Comparison of ENCODE assay signal across 10 cellular contexts in the genomic region with DNA sequence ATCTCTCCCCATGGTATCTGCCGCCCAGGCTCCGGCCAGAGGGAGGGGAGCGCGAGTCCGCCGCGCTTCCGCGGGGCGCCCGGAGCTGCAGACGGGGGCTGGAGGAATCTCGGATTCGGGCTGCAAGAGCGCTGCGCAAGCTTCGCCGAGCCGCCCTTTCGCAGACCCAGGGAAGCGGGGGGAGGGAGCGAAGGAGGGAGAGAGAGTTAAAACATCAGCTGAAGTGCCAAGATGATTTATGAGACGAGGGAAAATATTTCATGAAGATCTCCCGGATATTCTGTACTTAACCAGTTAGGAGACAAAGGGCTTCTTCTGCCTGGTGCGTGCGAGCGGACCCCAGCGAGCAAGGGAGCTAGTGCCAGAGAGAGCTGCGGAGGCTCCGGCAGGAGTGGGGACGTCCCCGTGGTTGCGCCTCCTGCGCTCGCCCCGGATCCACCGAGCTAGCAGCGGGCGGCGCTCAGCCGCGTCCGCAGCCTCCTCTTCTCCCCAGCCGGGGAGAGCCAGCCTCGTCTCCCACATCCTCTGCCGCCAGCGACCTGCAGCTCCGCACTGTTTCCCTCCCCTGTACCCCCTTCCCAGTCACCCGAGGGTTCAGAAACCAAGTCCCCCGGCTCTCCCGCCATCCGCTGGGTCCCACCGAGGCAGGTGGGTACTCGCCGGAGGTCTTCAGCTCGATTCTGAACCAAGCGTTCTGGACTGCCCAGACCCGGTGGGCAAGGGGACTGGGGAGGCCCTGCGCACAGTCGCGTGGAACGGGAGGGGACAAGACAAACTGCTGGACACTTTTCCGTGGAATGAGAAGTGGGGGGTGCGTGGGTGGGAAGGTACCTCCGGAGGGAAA. TPM values are rescaled to one million over a fixed set of nuclear protein-coding genes. Genes with fewer than 3 reads are reported as not detected.
DNase-seq lines count a peak whose midpoint lies in the region; ATAC-seq, FAIRE-seq and TF ChIP-seq lines count a peak whose summit lies in the region.
"Had no signal": no experiment of that assay in that cellular context is flagged by ENCODE, and none has a peak within 500 bp of the region (broad histone marks: within the 10 kb centered on the region; RNA-seq: fewer than 3 reads in every experiment).

No MANE protein-coding gene starts in this region.

- H4K20me1 ChIP-seq in keratinocyte (ENCODE audit: control insufficient read depth, extremely low read depth, insufficient read depth, low read length): peaks cover 8% of the 10 kb centered on the region

- peak; percentile 12 for ATAC-seq in left ventricle myocardium superior
- peak; percentile 38; the same call in 2 of the 3 replicates for ATAC-seq in SK-N-SH treated with all-trans-retinoic acid at 6 μM for 48 hours

- H3K4me3 Mint-ChIP-seq in type B pancreatic cell: peak overlapping the region; percentile 81
- H3K4me3 Mint-ChIP-seq: dendritic cell treated with granulocyte-macrophage colony-stimulating factor and Interleukin-4, amounts not matched to agents 40 ng/mL and 50 ng/mL, for 4 days had no signal

- H3K9me1 ChIP-seq in keratinocyte (ENCODE audit: control insufficient read depth, extremely low read depth, insufficient read depth, low read length): no peaks in the 10 kb centered on the region

- no peak for FAIRE-seq in keratinocyte (lab: Jason Lieb, UNC)

- H3K9ac ChIP-seq in keratinocyte (ENCODE audit: control insufficient read depth, extremely low read depth, insufficient read depth, low read length): no peak overlapping the region

- H3K9me3 ChIP-seq in keratinocyte (ENCODE audit: control insufficient read depth, low read depth, low read length): no peaks in the 10 kb centered on the region
- H3K9me3 ChIP-seq: lower lobe of right lung had no signal

- intact Hi-C loops in left ventricle myocardium superior (cut with micrococcal nuclease) (no loop called here), cardiac septum (cut with DNase I) (loop anchor here (10.0 kb wide), 1 partner anchor 180 kb away; no protein-coding TSS in a partner anchor)

- H3K4me1 Mint-ChIP-seq in type B pancreatic cell (ENCODE audit: unreplicated experiment): peaks cover 36% of the 10 kb centered on the region

- H3K36me3 ChIP-seq in keratinocyte (ENCODE audit: control insufficient read depth in 2 of 2, extremely low read depth in 1 of 2, insufficient read depth in 2 of 2, low read length in 2 of 2): no peaks in the 10 kb centered on the region
- H3K36me3 ChIP-seq: lower lobe of right lung had no signal

- TF ChIP-seq CTCF in keratinocyte (optimal IDR thresholded peaks at IDR 0.05 in 1 of 3, IDR thresholded peaks at IDR 0.05 in 1 of 3, conservative IDR thresholded peaks at IDR 0.05 in 1 of 3; ENCODE audit: extremely low read depth in 1 of 3, insufficient read depth in 2 of 3, low read length in 3 of 3): no peak
- no peak for TF ChIP-seq CTCF in type B pancreatic cell (conservative IDR thresholded peaks at IDR 0.05)

- H3K36me3 Mint-ChIP-seq in type B pancreatic cell: no peaks in the 10 kb centered on the region

- H3K27me3 ChIP-seq in keratinocyte (ENCODE audit: control insufficient read depth, extremely low read depth, insufficient read depth, low read length): peaks cover 99% of the 10 kb centered on the region

- H3K27me3 Mint-ChIP-seq in type B pancreatic cell: peaks cover 94% of the 10 kb centered on the region

- H3K27ac Mint-ChIP-seq in type B pancreatic cell: no peak overlapping the region
- H3K27ac Mint-ChIP-seq: dendritic cell treated with granulocyte-macrophage colony-stimulating factor and Interleukin-4, amounts not matched to agents 40 ng/mL and 50 ng/mL, for 4 days had no signal

- dilution Hi-C loops in keratinocyte (cut with MboI; ENCODE audit: extremely low pct_ligation_motif_present, low sequenced_read_pairs): no loop called here

- H3K9me3 Mint-ChIP-seq in type B pancreatic cell: no peaks in the 10 kb centered on the region
- H3K9me3 Mint-ChIP-seq: dendritic cell treated with granulocyte-macrophage colony-stimulating factor and Interleukin-4, amounts not matched to agents 40 ng/mL and 50 ng/mL, for 4 days had no signal

- H3K4me2 ChIP-seq in keratinocyte (ENCODE audit: control insufficient read depth, extremely low read depth, insufficient read depth, low read depth, low read length): peak overlapping the region; percentile 32

- H3K4me3 ChIP-seq in keratinocyte (ENCODE audit: control insufficient read depth in 2 of 3, extremely low read depth in 1 of 3, insufficient read depth in 2 of 3, low read depth in 1 of 3, low read length in 3 of 3): no peak overlapping the region

- DNase-seq in left ventricle myocardium superior (no peak), cardiac septum (ENCODE audit: low spot score) (no peak), keratinocyte (ENCODE audit: low read depth, low spot score) (no peak), type B pancreatic cell (ENCODE audit: extremely low spot score, unreplicated experiment) (no peak), NCI-H345 treated with DMSO at 0.1 percent for 48 hours (lab: John Stamatoyannopoulos, UW; ENCODE audit: unreplicated experiment) (no peak), GM19238 (ENCODE audit: insufficient read length, low spot score) (no peak), cerebellar nuclear complex (lab: John Stamatoyannopoulos, UW) (no peak)
- DNase-seq: lower lobe of right lung had no signal

- peaks cover 3% of the 10 kb centered on the region for H3K4me1 ChIP-seq in keratinocyte (ENCODE audit: control insufficient read depth, extremely low read depth, insufficient read depth, low read length)

- H3K27ac ChIP-seq in keratinocyte (ENCODE audit: control insufficient read depth, insufficient read depth, low read length): no peak overlapping the region
- H3K27ac ChIP-seq: lower lobe of right lung had no signal

- H3K79me2 ChIP-seq in keratinocyte (ENCODE audit: control insufficient read depth, insufficient read depth, low read length): no peaks in the 10 kb centered on the region

- no peak overlapping the region for H2AFZ ChIP-seq in keratinocyte (ENCODE audit: control insufficient read depth, low read length)

TF ChIP-seq in SK-N-SH treated with all-trans-retinoic acid at 6 μM for 48 hours, 23 proteins besides CTCF, POLR2A, EP300 and RAD21:
- TF ChIP-seq OSR1 (CRISPR knock-in tag; IDR thresholded peaks at IDR 0.05) (no peak), ESRRG (CRISPR knock-in tag; IDR thresholded peaks at IDR 0.05) (no peak), PPARA (CRISPR knock-in tag; IDR thresholded peaks at IDR 0.05; ENCODE audit: borderline replicate concordance) (no peak), ZNF565 (CRISPR knock-in tag; conservative IDR thresholded peaks at IDR 0.05; ENCODE audit: low read depth) (no peak), ZFP30 (CRISPR knock-in tag; IDR thresholded peaks at IDR 0.05) (no peak), ZC3H10 (CRISPR knock-in tag; IDR thresholded peaks at IDR 0.05) (no peak), CSDC2 (CRISPR knock-in tag; IDR thresholded peaks at IDR 0.05) (no peak), ZNF70 (CRISPR knock-in tag; IDR thresholded peaks at IDR 0.05) (no peak), ARNTL (CRISPR knock-in tag; IDR thresholded peaks at IDR 0.05; ENCODE audit: borderline replicate concordance, low read depth) (no peak), ZFP3 (CRISPR knock-in tag; IDR thresholded peaks at IDR 0.05) (no peak)
- TF ChIP-seq, protein P1, sequence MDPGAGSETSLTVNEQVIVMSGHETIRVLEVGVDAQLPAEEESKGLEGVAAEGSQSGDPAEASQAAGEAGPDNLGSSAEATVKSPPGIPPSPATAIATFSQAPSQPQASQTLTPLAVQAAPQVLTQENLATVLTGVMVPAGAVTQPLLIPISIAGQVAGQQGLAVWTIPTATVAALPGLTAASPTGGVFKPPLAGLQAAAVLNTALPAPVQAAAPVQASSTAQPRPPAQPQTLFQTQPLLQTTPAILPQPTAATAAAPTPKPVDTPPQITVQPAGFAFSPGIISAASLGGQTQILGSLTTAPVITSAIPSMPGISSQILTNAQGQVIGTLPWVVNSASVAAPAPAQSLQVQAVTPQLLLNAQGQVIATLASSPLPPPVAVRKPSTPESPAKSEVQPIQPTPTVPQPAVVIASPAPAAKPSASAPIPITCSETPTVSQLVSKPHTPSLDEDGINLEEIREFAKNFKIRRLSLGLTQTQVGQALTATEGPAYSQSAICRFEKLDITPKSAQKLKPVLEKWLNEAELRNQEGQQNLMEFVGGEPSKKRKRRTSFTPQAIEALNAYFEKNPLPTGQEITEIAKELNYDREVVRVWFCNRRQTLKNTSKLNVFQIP (CRISPR knock-in tag; IDR thresholded peaks at IDR 0.05; ENCODE audit: borderline replicate concordance, low read depth): no peak
TF ChIP-seq in SK-N-SH treated with all-trans-retinoic acid at 6 μM for 48 hours: peak in this region for 0.

RNA-seq across cellular contexts. Expression of a gene that starts 1.0 kb away (rescaled TPM):
- total RNA-seq in left ventricle myocardium superior (not detected), cardiac septum (not detected), type B pancreatic cell (ENCODE audit: low replicate concordance) (0.19 and 4.4 TPM in 2 replicates)
- not detected in 3 replicates for polyA plus RNA-seq in keratinocyte
- polyA plus RNA-seq in keratinocyte (2011; ENCODE audit: low read depth): not detected
- not detected in 2 replicates for polyA plus RNA-seq in keratinocyte (2011; cell fraction: cytosol; rRNA removed)
- polyA plus RNA-seq in keratinocyte (2011; cell fraction: nucleus; rRNA removed): not detected in 2 replicates
- not detected in 2 replicates for polyA plus RNA-seq in keratinocyte (2012; ENCODE audit: low replicate concordance)
- polyA minus RNA-seq in keratinocyte: 0.03 TPM in 1 of 3 replicates, not detected in the others
- not detected for polyA minus RNA-seq in keratinocyte (2011; cell fraction: cytosol; rRNA and poly(A)+ RNA removed)
- not detected in 2 replicates for polyA minus RNA-seq in keratinocyte (2011; cell fraction: nucleus; rRNA and poly(A)+ RNA removed)
- total RNA-seq: lower lobe of right lung had no signal
